ENCODE assay signal across 22 cellular contexts in the genomic region with DNA sequence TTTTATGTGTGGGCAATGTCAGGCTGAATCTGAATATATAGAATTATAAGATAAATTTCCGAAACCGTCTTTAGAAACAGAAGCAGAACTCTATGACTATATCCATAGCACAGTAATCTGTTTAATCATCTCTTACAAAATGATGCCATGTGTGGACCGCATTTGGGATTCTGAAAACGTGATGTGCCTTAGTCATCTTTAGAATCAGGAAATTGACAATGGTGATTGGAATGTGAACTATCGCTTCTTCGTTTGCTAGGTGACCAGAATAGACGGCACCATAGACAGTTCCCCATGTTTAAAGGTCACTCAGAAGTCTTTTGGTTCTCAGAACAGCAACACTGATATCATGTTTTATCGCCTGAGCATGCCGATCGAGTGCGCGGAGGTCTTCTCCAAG.
"Had no signal": no experiment of that assay in that cellular context is flagged by ENCODE, and none has a peak within 500 bp of the region (broad histone marks: within the 10 kb centered on the region; RNA-seq: fewer than 3 reads in every experiment).

No MANE protein-coding gene starts in this region.

- H3K9me3 ChIP-seq: adrenal gland had no signal

- H3K27me3 ChIP-seq: adrenal gland, cardiac muscle cell, Peyer's patch had no signal

- H3K4me1 Mint-ChIP-seq: activated B cell treated with CpG ODN at 0.5 μM for 24 hours; activated CD4-positive, alpha-beta T cell treated with anti-CD3 and anti-CD28 coated beads, Interleukin-2, amount 10 ng/mL, durations not matched to agents 24 days and 14 days; activated CD8-positive, alpha-beta memory T cell treated with anti-CD3 and anti-CD28 coated beads, Interleukin-2, amount 10 ng/mL, durations not matched to agents 7 days and 5 days; activated naive CD8-positive, alpha-beta T cell treated with anti-CD3 and anti-CD28 coated beads, Interleukin-2, amount 10 ng/mL, durations not matched to agents 7 days and 5 days had no signal

- H3K27ac ChIP-seq: adrenal gland, cardiac muscle cell, Peyer's patch had no signal

- H3K4me3 Mint-ChIP-seq: activated B cell treated with CpG ODN at 0.5 μM for 24 hours; activated CD4-positive, alpha-beta T cell treated with anti-CD3 and anti-CD28 coated beads, Interleukin-2, amount 10 ng/mL, durations not matched to agents 24 days and 14 days; activated CD8-positive, alpha-beta memory T cell treated with anti-CD3 and anti-CD28 coated beads, Interleukin-2, amount 10 ng/mL, durations not matched to agents 7 days and 5 days; activated naive CD4-positive, alpha-beta T cell treated with anti-CD3 and anti-CD28 coated beads for 36 hours; activated naive CD8-positive, alpha-beta T cell treated with anti-CD3 and anti-CD28 coated beads, Interleukin-2, amount 10 ng/mL, durations not matched to agents 7 days and 5 days; activated T-cell treated with anti-CD3 and anti-CD28 coated beads, Interleukin-2, amount 50 U/mL, for 24 hours; activated T-helper 1 cell treated with anti-CD3 and anti-CD28 coated beads, Interleukin-12 subunit alpha, Interleukin-12 subunit beta, Interleukin-2, Interleukin-4 antibody, amounts not matched to agents 30 ng/mL and 10 ng/mL and 1 ng/mL, durations not matched to agents 14 hours and 24 hours and 36 hours; T-helper 1 cell treated with Interleukin-12 subunit alpha and Interleukin-12 subunit beta and Interleukin-4 antibody, amounts not matched to agents 30 μg/mL and 1 μg/mL, for 36 hours had no signal

- DNase-seq: activated B cell treated with CpG ODN at 0.5 μM for 24 hours; activated CD4-positive, alpha-beta T cell treated with anti-CD3 and anti-CD28 coated beads for 1 hour; activated CD4-positive, alpha-beta T cell treated with anti-CD3 and anti-CD28 coated beads, Interleukin-2, amount 10 ng/mL, durations not matched to agents 24 days and 14 days; activated CD4-positive, alpha-beta T cell treated with anti-CD3 and anti-CD28 coated beads, Interleukin-2, amount 50 U/mL, for 48 hours; activated CD8-positive, alpha-beta memory T cell treated with anti-CD3 and anti-CD28 coated beads, Interleukin-2, amount 10 ng/mL, durations not matched to agents 7 days and 5 days; activated effector memory CD4-positive, alpha-beta T cell treated with anti-CD3 and anti-CD28 coated beads, Interleukin-2, amount 50 U/mL, for 16 hours; activated naive CD4-positive, alpha-beta T cell treated with anti-CD3 and anti-CD28 coated beads for 36 hours; activated naive CD8-positive, alpha-beta T cell treated with anti-CD3 and anti-CD28 coated beads, Interleukin-2, amount 10 ng/mL, durations not matched to agents 7 days and 5 days; activated T-cell treated with anti-CD3 and anti-CD28 coated beads, Interleukin-2, amount 50 U/mL, for 24 hours; adrenal gland; aorta; NCI-H1048; NCI-H146; NCI-H187 treated with DMSO at 0.1 percent for 48 hours; NCI-H2081 treated with DMSO at 0.1 percent for 48 hours; NCI-H446; NCI-H524; Peyer's patch; SHP77 treated with DMSO at 0.1 percent for 48 hours had no signal

- H3K9me3 Mint-ChIP-seq: activated CD4-positive, alpha-beta T cell treated with anti-CD3 and anti-CD28 coated beads, Interleukin-2, amount 10 ng/mL, durations not matched to agents 24 days and 14 days; activated T-helper 1 cell treated with anti-CD3 and anti-CD28 coated beads, Interleukin-12 subunit alpha, Interleukin-12 subunit beta, Interleukin-2, Interleukin-4 antibody, amounts not matched to agents 30 ng/mL and 10 ng/mL and 1 ng/mL, durations not matched to agents 14 hours and 24 hours and 36 hours had no signal

- ATAC-seq: activated CD8-positive, alpha-beta memory T cell treated with anti-CD3 and anti-CD28 coated beads, Interleukin-2, amount 10 ng/mL, durations not matched to agents 7 days and 5 days had no signal

- H3K4me1 ChIP-seq: adrenal gland, Peyer's patch had no signal

- H3K4me3 ChIP-seq: adrenal gland, cardiac muscle cell, Peyer's patch had no signal

- H3K36me3 Mint-ChIP-seq: activated CD8-positive, alpha-beta memory T cell treated with anti-CD3 and anti-CD28 coated beads, Interleukin-2, amount 10 ng/mL, durations not matched to agents 7 days and 5 days; activated naive CD8-positive, alpha-beta T cell treated with anti-CD3 and anti-CD28 coated beads, Interleukin-2, amount 10 ng/mL, durations not matched to agents 7 days and 5 days had no signal

- H3K27ac Mint-ChIP-seq: activated B cell treated with CpG ODN at 0.5 μM for 24 hours; activated CD4-positive, alpha-beta T cell treated with anti-CD3 and anti-CD28 coated beads, Interleukin-2, amount 10 ng/mL, durations not matched to agents 24 days and 14 days; activated CD8-positive, alpha-beta memory T cell treated with anti-CD3 and anti-CD28 coated beads, Interleukin-2, amount 10 ng/mL, durations not matched to agents 7 days and 5 days; activated naive CD4-positive, alpha-beta T cell treated with anti-CD3 and anti-CD28 coated beads for 36 hours; activated naive CD8-positive, alpha-beta T cell treated with anti-CD3 and anti-CD28 coated beads, Interleukin-2, amount 10 ng/mL, durations not matched to agents 7 days and 5 days; activated T-cell treated with anti-CD3 and anti-CD28 coated beads, Interleukin-2, amount 50 U/mL, for 24 hours; activated T-helper 1 cell treated with anti-CD3 and anti-CD28 coated beads, Interleukin-12 subunit alpha, Interleukin-12 subunit beta, Interleukin-2, Interleukin-4 antibody, amounts not matched to agents 30 ng/mL and 10 ng/mL and 1 ng/mL, durations not matched to agents 14 hours and 24 hours and 36 hours; T-helper 1 cell treated with Interleukin-12 subunit alpha and Interleukin-12 subunit beta and Interleukin-4 antibody, amounts not matched to agents 30 μg/mL and 1 μg/mL, for 36 hours had no signal

- H3K36me3 ChIP-seq: adrenal gland, Peyer's patch had no signal

- H3K27me3 Mint-ChIP-seq: activated B cell treated with CpG ODN at 0.5 μM for 24 hours; activated CD4-positive, alpha-beta T cell treated with anti-CD3 and anti-CD28 coated beads, Interleukin-2, amount 10 ng/mL, durations not matched to agents 24 days and 14 days; activated CD8-positive, alpha-beta memory T cell treated with anti-CD3 and anti-CD28 coated beads, Interleukin-2, amount 10 ng/mL, durations not matched to agents 7 days and 5 days; activated naive CD8-positive, alpha-beta T cell treated with anti-CD3 and anti-CD28 coated beads, Interleukin-2, amount 10 ng/mL, durations not matched to agents 7 days and 5 days; activated T-cell treated with anti-CD3 and anti-CD28 coated beads, Interleukin-2, amount 50 U/mL, for 24 hours had no signal
